ENCODE assay signal across 8 cellular contexts in the genomic region with DNA sequence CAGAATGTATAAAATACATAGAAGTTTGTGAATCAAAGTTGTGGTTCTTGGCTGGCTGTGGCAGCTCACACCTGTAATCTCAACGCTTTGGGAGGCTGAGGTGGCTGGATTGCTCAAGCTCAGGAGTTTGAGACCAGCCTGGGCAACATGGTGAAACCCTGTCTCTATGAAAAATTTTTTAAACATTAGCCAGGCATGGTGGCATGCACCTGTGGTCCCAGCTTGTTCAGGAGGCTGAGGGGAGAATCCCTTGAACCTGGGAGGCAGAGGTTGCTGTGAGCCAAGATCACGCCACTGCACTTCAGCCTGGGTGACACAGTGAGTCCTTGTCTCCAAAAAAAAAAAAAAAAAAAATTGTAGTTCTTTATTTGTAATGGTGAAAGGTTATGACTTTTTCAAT.
"Had no signal": no experiment of that assay in that cellular context is flagged by ENCODE, and none has a peak within 500 bp of the region (broad histone marks: within the 10 kb centered on the region; RNA-seq: fewer than 3 reads in every experiment).

No MANE protein-coding gene starts in this region.

- DNase-seq: IMR-90, KBM-7, KG1 had no signal

- H3K4me2 ChIP-seq: KMS-11 had no signal

- H3K9me3 Mint-ChIP-seq: IgD-negative memory B cell had no signal

- H3K4me3 ChIP-seq: K562 had no signal

- ATAC-seq: K562 had no signal

- H3K4me3 Mint-ChIP-seq: IgD-negative memory B cell had no signal

- FAIRE-seq: HTR-8/SVneo had no signal

- H3K4me1 Mint-ChIP-seq: IgD-negative memory B cell had no signal

- H3K27ac ChIP-seq: HL-60, KMS-11 had no signal

- H3K36me3 Mint-ChIP-seq: IgD-negative memory B cell had no signal

- H3K9ac ChIP-seq: KMS-11 had no signal

- H3K27me3 Mint-ChIP-seq: IgD-negative memory B cell had no signal
